ENCODE assay signal across 18 cellular contexts in genomic region chr4:3833326-3833989, GRCh38.
DNase-seq lines count a peak whose midpoint lies in the region; ATAC-seq, FAIRE-seq and TF ChIP-seq lines count a peak whose summit lies in the region.
"Had no signal": no experiment of that assay in that cellular context is flagged by ENCODE, and none has a peak within 500 bp of the region (broad histone marks: within the 10 kb centered on the region; RNA-seq: fewer than 3 reads in every experiment).

No MANE protein-coding gene starts in this region.

- BruUV-seq in K562 (replicated peaks; lab: Mats Ljungman, UMichigan) (no TSS peak), HepG2 (replicated peaks; lab: Mats Ljungman, UMichigan) (no TSS peak)

- H2AFZ ChIP-seq in K562 (ENCODE audit: low read depth, low read length) (no peak overlapping the region), HepG2 (ENCODE audit: low read length) (no peak overlapping the region)

- H3K36me3 ChIP-seq in right atrium auricular region (no peaks in the 10 kb centered on the region), K562 (ENCODE audit: control insufficient read depth, insufficient read depth, low read length) (no peaks in the 10 kb centered on the region), HepG2 (replicated peaks in 1 of 2; ENCODE audit: control insufficient read depth in 1 of 2, insufficient read depth in 2 of 2, low read length in 2 of 2) (no peaks in the 10 kb centered on the region)
- H3K36me3 ChIP-seq: HAP-1 had no signal

- H3K9ac ChIP-seq in K562 (ENCODE audit: insufficient read depth in 1 of 2, low read depth in 2 of 2, low read length in 2 of 2) (no peak overlapping the region), HepG2 (ENCODE audit: insufficient read depth, low read depth, low read length) (no peak overlapping the region)

- WGBS in K562 (ENCODE audit: insufficient coverage, low coverage, missing lambda C conversion rate), result 2% methylated on average over 15 of the region's 18 CpGs
- WGBS in HepG2 (ENCODE audit: low lambda C conversion rate), result 98% methylated on average over 13 of the region's 18 CpGs

- intact Hi-C loops in Right ventricle myocardium inferior (cut with DNase I) (no loop called here), K562 (cut with micrococcal nuclease) (no loop called here), HepG2 (cut with micrococcal nuclease; ENCODE audit: unreplicated experiment) (no loop called here)

- H3K4me2 ChIP-seq in K562 (ENCODE audit: insufficient read depth, low read length) (no peak overlapping the region), HepG2 (ENCODE audit: low read depth, low read length) (no peak overlapping the region)

- peak; percentile 60 for DNase-seq in Right ventricle myocardium inferior (ENCODE audit: missing footprints)
- no peak for DNase-seq in right atrium auricular region (ENCODE audit: low spot score)
- DNase-seq in K562 (ENCODE audit: extremely low read depth in 1 of 4, low spot score in 3 of 4), result no peak
- DNase-seq in HepG2 (ENCODE audit: low spot score), result no peak
- no peak for DNase-seq in DMS153 treated with DMSO at 0.1 percent for 48 hours (lab: John Stamatoyannopoulos, UW; ENCODE audit: unreplicated experiment)
- DNase-seq in NCI-H2227 (lab: John Stamatoyannopoulos, UW; ENCODE audit: unreplicated experiment), result no peak
- DNase-seq: Calu3; CD4-positive, alpha-beta T cell; DND-41; GDM1; GOT3; HFFc6; KBM-7 had no signal

- POLR2A ChIA-PET in K562 (lab: Yijun Ruan, JAX), result no interaction called here
- POLR2A ChIA-PET in HepG2 (lab: Yijun Ruan, JAX), result no interaction called here

- ATAC-seq in Right ventricle myocardium inferior (no peak), K562 (no peak), HepG2 (no peak), HG03196 (IDR thresholded peaks at IDR 0.05; ENCODE audit: unreplicated experiment) (no peak)

- H3K4me1 ChIP-seq in right atrium auricular region (no peaks in the 10 kb centered on the region), K562 (replicated peaks in 1 of 2; ENCODE audit: control insufficient read depth in 2 of 2, insufficient read depth in 2 of 2, low read length in 2 of 2) (peaks cover 0 to 10% of the 10 kb centered on the region in 2 experiments; a peak in 2 of 5 replicates), HepG2 (ENCODE audit: insufficient read depth, low read length) (peaks cover 99% of the 10 kb centered on the region)
- H3K4me1 ChIP-seq: HAP-1 had no signal

- TF ChIP-seq EP300 in K562 (IDR thresholded peaks at IDR 0.05; ENCODE audit: low read length) (no peak), HepG2 (IDR thresholded peaks at IDR 0.05; ENCODE audit: low read depth in 2 of 2, low read length in 2 of 2) (no peak), HepG2 (CRISPR knock-in tag; IDR thresholded peaks at IDR 0.05; ENCODE audit: borderline replicate concordance) (no peak)

- H3K9me1 ChIP-seq in K562 (ENCODE audit: control insufficient read depth, insufficient read depth, low read length), result no peaks in the 10 kb centered on the region

- H3K9me3 ChIP-seq in right atrium auricular region (no peaks in the 10 kb centered on the region), K562 (replicated peaks; ENCODE audit: control insufficient read depth, insufficient read depth, low read depth, low read length) (no peaks in the 10 kb centered on the region), HepG2 (ENCODE audit: low read length) (no peaks in the 10 kb centered on the region)
- H3K9me3 ChIP-seq: HAP-1 had no signal

- no peak overlapping the region for H3K27ac ChIP-seq in right atrium auricular region
- H3K27ac ChIP-seq in K562 (ENCODE audit: extremely low read depth, low read depth, low read length), result no peak overlapping the region
- no peak overlapping the region for H3K27ac ChIP-seq in HepG2 (ENCODE audit: extremely low read length, insufficient read depth, low read length)
- H3K27ac ChIP-seq: 22Rv1, HL-60 had no signal

- no peaks in the 10 kb centered on the region for H3K79me2 ChIP-seq in K562 (ENCODE audit: control insufficient read depth, insufficient read depth, low read length)
- H3K79me2 ChIP-seq in HepG2 (ENCODE audit: insufficient read depth, low read length), result no peaks in the 10 kb centered on the region

- TF ChIP-seq POLR2A in K562 (conservative IDR thresholded peaks at IDR 0.05) (no peak), HepG2 (IDR thresholded peaks at IDR 0.05; ENCODE audit: insufficient read depth in 1 of 2, low read depth in 2 of 2, low read length in 2 of 2) (no peak)

- no peaks in the 10 kb centered on the region for H3K27me3 ChIP-seq in right atrium auricular region
- peaks cover 4 to 59% of the 10 kb centered on the region in 2 experiments; a peak in 4 of 5 replicates for H3K27me3 ChIP-seq in K562 (ENCODE audit: control insufficient read depth in 2 of 2, insufficient read depth in 2 of 2, low read length in 2 of 2)
- no peaks in the 10 kb centered on the region for H3K27me3 ChIP-seq in HepG2 (ENCODE audit: control insufficient read depth in 1 of 2, insufficient read depth in 2 of 2, low read length in 2 of 2)

- no peak for FAIRE-seq in K562 (lab: Jason Lieb, UNC)
- FAIRE-seq in HepG2 (lab: Jason Lieb, UNC), result no peak
- FAIRE-seq: GM19239 had no signal

- in situ Hi-C loops in K562 (cut with MboI), result no loop called here
- in situ Hi-C loops in HepG2 (cut with HindIII; ENCODE audit: extremely low pct_ligation_motif_present, low pct_unique_long_range_greater_than_20kb), result no loop called here

- H4K20me1 ChIP-seq in K562 (replicated peaks; ENCODE audit: control insufficient read depth, insufficient read depth, low read length) (no peaks in the 10 kb centered on the region), HepG2 (ENCODE audit: insufficient read depth, low read length) (no peaks in the 10 kb centered on the region)

- CTCF ChIA-PET in K562 (lab: Yijun Ruan, JAX; ENCODE audit: low intra/inter-chr PET ratio), result no interaction called here
- CTCF ChIA-PET in HepG2 (lab: Yijun Ruan, JAX; ENCODE audit: low intra/inter-chr PET ratio, low total read pairs), result no interaction called here

- TF ChIP-seq CTCF in right atrium auricular region (IDR thresholded peaks at IDR 0.05), result no peak
- TF ChIP-seq CTCF in K562 (IDR thresholded peaks at IDR 0.05 in 2 of 3, conservative IDR thresholded peaks at IDR 0.05 in 1 of 3; ENCODE audit: insufficient read depth in 2 of 3, low read depth in 1 of 3, low read length in 3 of 3), result no peak
- no peak; the same call in 1 of the 2 replicates for TF ChIP-seq CTCF in HepG2 (CRISPR knock-in tag; IDR thresholded peaks at IDR 0.05)

- H3K4me3 ChIP-seq in right atrium auricular region (no peak overlapping the region), K562 (no peak overlapping the region), HepG2 (replicated peaks in 1 of 3; ENCODE audit: insufficient read depth in 1 of 3, low read depth in 2 of 3, low read length in 3 of 3) (no peak overlapping the region)
- H3K4me3 ChIP-seq: HAP-1 had no signal

- TF ChIP-seq RAD21 in K562 (CRISPR knock-in tag; conservative IDR thresholded peaks at IDR 0.05 in 1 of 2, IDR thresholded peaks at IDR 0.05 in 1 of 2) (no peak), HepG2 (CRISPR knock-in tag; IDR thresholded peaks at IDR 0.05) (no peak)

TF ChIP-seq in HepG2, 621 proteins besides CTCF, POLR2A, EP300 and RAD21:
- TF ChIP-seq, protein P1, sequence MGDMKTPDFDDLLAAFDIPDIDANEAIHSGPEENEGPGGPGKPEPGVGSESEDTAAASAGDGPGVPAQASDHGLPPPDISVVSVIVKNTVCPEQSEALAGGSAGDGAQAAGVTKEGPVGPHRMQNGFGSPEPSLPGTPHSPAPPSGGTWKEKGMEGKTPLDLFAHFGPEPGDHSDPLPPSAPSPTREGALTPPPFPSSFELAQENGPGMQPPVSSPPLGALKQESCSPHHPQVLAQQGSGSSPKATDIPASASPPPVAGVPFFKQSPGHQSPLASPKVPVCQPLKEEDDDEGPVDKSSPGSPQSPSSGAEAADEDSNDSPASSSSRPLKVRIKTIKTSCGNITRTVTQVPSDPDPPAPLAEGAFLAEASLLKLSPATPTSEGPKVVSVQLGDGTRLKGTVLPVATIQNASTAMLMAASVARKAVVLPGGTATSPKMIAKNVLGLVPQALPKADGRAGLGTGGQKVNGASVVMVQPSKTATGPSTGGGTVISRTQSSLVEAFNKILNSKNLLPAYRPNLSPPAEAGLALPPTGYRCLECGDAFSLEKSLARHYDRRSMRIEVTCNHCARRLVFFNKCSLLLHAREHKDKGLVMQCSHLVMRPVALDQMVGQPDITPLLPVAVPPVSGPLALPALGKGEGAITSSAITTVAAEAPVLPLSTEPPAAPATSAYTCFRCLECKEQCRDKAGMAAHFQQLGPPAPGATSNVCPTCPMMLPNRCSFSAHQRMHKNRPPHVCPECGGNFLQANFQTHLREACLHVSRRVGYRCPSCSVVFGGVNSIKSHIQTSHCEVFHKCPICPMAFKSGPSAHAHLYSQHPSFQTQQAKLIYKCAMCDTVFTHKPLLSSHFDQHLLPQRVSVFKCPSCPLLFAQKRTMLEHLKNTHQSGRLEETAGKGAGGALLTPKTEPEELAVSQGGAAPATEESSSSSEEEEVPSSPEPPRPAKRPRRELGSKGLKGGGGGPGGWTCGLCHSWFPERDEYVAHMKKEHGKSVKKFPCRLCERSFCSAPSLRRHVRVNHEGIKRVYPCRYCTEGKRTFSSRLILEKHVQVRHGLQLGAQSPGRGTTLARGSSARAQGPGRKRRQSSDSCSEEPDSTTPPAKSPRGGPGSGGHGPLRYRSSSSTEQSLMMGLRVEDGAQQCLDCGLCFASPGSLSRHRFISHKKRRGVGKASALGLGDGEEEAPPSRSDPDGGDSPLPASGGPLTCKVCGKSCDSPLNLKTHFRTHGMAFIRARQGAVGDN (CRISPR knock-in tag; IDR thresholded peaks at IDR 0.05), result 0 out of 2 replicates have a peak, but pooled peaks have one; percentile 38
- TF ChIP-seq ZBTB49 (CRISPR knock-in tag; IDR thresholded peaks at IDR 0.05; ENCODE audit: borderline replicate concordance), result no peak
